9 cellular contexts compared by ENCODE assay signal in genomic region chr16:11310997-11311561, GRCh38. TPM values are rescaled to one million over a fixed set of nuclear protein-coding genes. Genes with fewer than 3 reads are reported as not detected.
DNase-seq lines count a peak whose midpoint lies in the region; ATAC-seq, FAIRE-seq and TF ChIP-seq lines count a peak whose summit lies in the region.
"Had no signal": no experiment of that assay in that cellular context is flagged by ENCODE, and none has a peak within 500 bp of the region (broad histone marks: within the 10 kb centered on the region; RNA-seq: fewer than 3 reads in every experiment).

No MANE protein-coding gene starts in this region.

- peak overlapping the region; percentile 59 for H3K4me3 Mint-ChIP-seq in activated CD8-positive, alpha-beta T cell treated with anti-CD3 and anti-CD28 coated beads, Interleukin-2, amount 10 ng/mL, durations not matched to agents 7 days and 5 days

- CTCF ChIA-PET in activated CD8-positive, alpha-beta T cell treated with anti-CD3 and anti-CD28 coated beads, Interleukin-2, amount 10 ng/mL, durations not matched to agents 7 days and 5 days (lab: Charles Lee): interaction anchor here (1.0 to 2.8 kb wide), 8 partner anchors 14 to 348 kb away, joined by 3 to 15 read pairs (median 6); partner anchors contain the start of gene SOCS1

- peaks cover 84% of the 10 kb centered on the region for H3K4me1 Mint-ChIP-seq in activated CD8-positive, alpha-beta T cell treated with anti-CD3 and anti-CD28 coated beads, Interleukin-2, amount 10 ng/mL, durations not matched to agents 7 days and 5 days (ENCODE audit: low read depth)

- H2AFZ ChIP-seq in ACC112 (ENCODE audit: low read length, unreplicated experiment): no peak overlapping the region

- no peaks in the 10 kb centered on the region for H3K36me3 ChIP-seq in ACC112 (ENCODE audit: insufficient read depth, low read length)

- peak; percentile 88 for DNase-seq in activated CD8-positive, alpha-beta T cell treated with anti-CD3 and anti-CD28 coated beads, Interleukin-2, amount 10 ng/mL, durations not matched to agents 7 days and 5 days
- DNase-seq in RCC 7860 (ENCODE audit: low spot score) (no peak), C1 segment of cervical spinal cord (lab: John Stamatoyannopoulos, UW) (no peak)
- DNase-seq: DMS79 had no signal

- H3K4me3 ChIP-seq in ACC112 (ENCODE audit: low read depth, low read length): no peak overlapping the region

- H3K36me3 Mint-ChIP-seq in activated CD8-positive, alpha-beta T cell treated with anti-CD3 and anti-CD28 coated beads, Interleukin-2, amount 10 ng/mL, durations not matched to agents 7 days and 5 days (ENCODE audit: low read depth): no peaks in the 10 kb centered on the region

- POLR2A ChIA-PET in activated CD8-positive, alpha-beta T cell treated with anti-CD3 and anti-CD28 coated beads, Interleukin-2, amount 10 ng/mL, durations not matched to agents 7 days and 5 days (lab: Charles Lee): interaction anchor here (0.5 to 3.4 kb wide), 10 partner anchors 14 to 236 kb away, joined by 3 to 23 read pairs (median 3); partner anchors contain the start of genes PRM3 and SOCS1

- H3K9me3 Mint-ChIP-seq in activated CD8-positive, alpha-beta T cell treated with anti-CD3 and anti-CD28 coated beads, Interleukin-2, amount 10 ng/mL, durations not matched to agents 7 days and 5 days (ENCODE audit: insufficient read depth): no peaks in the 10 kb centered on the region

- FAIRE-seq in RCC 7860 (lab: Jason Lieb, UNC): no peak

- H3K27me3 Mint-ChIP-seq in activated CD8-positive, alpha-beta T cell treated with anti-CD3 and anti-CD28 coated beads, Interleukin-2, amount 10 ng/mL, durations not matched to agents 7 days and 5 days (ENCODE audit: low read depth): peaks cover 3% of the 10 kb centered on the region

- H3K27ac Mint-ChIP-seq in activated CD8-positive, alpha-beta T cell treated with anti-CD3 and anti-CD28 coated beads, Interleukin-2, amount 10 ng/mL, durations not matched to agents 7 days and 5 days: peak overlapping the region; percentile 98

- H3K79me2 ChIP-seq in ACC112 (ENCODE audit: control insufficient read depth, insufficient read depth, low read length, unreplicated experiment): no peaks in the 10 kb centered on the region

- 0 out of 2 replicates have a peak overlapping the region, but pooled peaks have one; percentile 16 for H3K27ac ChIP-seq in ACC112 (ENCODE audit: low read depth, low read length)

- H3K4me1 ChIP-seq in ACC112 (ENCODE audit: control insufficient read depth, insufficient read depth, low read length, unreplicated experiment): peaks cover 29% of the 10 kb centered on the region

- H3K27me3 ChIP-seq in ACC112 (ENCODE audit: insufficient read depth, low read length): no peaks in the 10 kb centered on the region

- ATAC-seq in GM19043 (IDR thresholded peaks at IDR 0.05; ENCODE audit: low read depth, unreplicated experiment): peak; percentile 45
- peak; percentile 37 for ATAC-seq in HG03521 (IDR thresholded peaks at IDR 0.05; ENCODE audit: unreplicated experiment)
- ATAC-seq in activated CD8-positive, alpha-beta T cell treated with anti-CD3 and anti-CD28 coated beads, Interleukin-2, amount 10 ng/mL, durations not matched to agents 7 days and 5 days: peak; percentile 62
- no peak for ATAC-seq in SK-N-SH treated with all-trans-retinoic acid at 6 μM for 48 hours
- ATAC-seq in GM18498 (IDR thresholded peaks at IDR 0.05; ENCODE audit: unreplicated experiment): no peak

TF ChIP-seq in SK-N-SH treated with all-trans-retinoic acid at 6 μM for 48 hours, 23 proteins besides CTCF, POLR2A, EP300 and RAD21:
- no peak for TF ChIP-seq OSR1 (CRISPR knock-in tag; IDR thresholded peaks at IDR 0.05)
- no peak for TF ChIP-seq ZNF565 (CRISPR knock-in tag; conservative IDR thresholded peaks at IDR 0.05; ENCODE audit: low read depth)
- TF ChIP-seq ZFP3 (CRISPR knock-in tag; IDR thresholded peaks at IDR 0.05): no peak

RNA-seq across cellular contexts. Expression of gene PRM1, which starts 29.9 kb away (rescaled TPM):
- total RNA-seq in activated CD8-positive, alpha-beta T cell treated with anti-CD3 and anti-CD28 coated beads, Interleukin-2, amount 10 ng/mL, durations not matched to agents 7 days and 5 days: not detected

RNA-seq across cellular contexts. Expression of gene RMI2, which starts 34.2 kb away (rescaled TPM):
- 10 to 100 TPM; 65.6 to 67.0 TPM for total RNA-seq in activated CD8-positive, alpha-beta T cell treated with anti-CD3 and anti-CD28 coated beads, Interleukin-2, amount 10 ng/mL, durations not matched to agents 7 days and 5 days

RNA-seq across cellular contexts. Expression of gene PRM2, which starts 34.8 kb away (rescaled TPM):
- total RNA-seq in activated CD8-positive, alpha-beta T cell treated with anti-CD3 and anti-CD28 coated beads, Interleukin-2, amount 10 ng/mL, durations not matched to agents 7 days and 5 days: not detected

RNA-seq across cellular contexts. Expression of gene PRM3, which starts 37.6 kb away (rescaled TPM):
- total RNA-seq in activated CD8-positive, alpha-beta T cell treated with anti-CD3 and anti-CD28 coated beads, Interleukin-2, amount 10 ng/mL, durations not matched to agents 7 days and 5 days: not detected

RNA-seq across cellular contexts. Expression of gene TNP2, which starts 42.0 kb away (rescaled TPM):
- not detected for total RNA-seq in activated CD8-positive, alpha-beta T cell treated with anti-CD3 and anti-CD28 coated beads, Interleukin-2, amount 10 ng/mL, durations not matched to agents 7 days and 5 days

Comparison
In these comparisons a context has a peak if more than half of its experiments do, and no peak if none do; other contexts are left out.
1. ATAC-seq: peak in GM19043 (single experiment), HG03521 (single experiment) and activated CD8-positive, alpha-beta T cell treated with anti-CD3 and anti-CD28 coated beads, Interleukin-2, amount 10 ng/mL, durations not matched to agents 7 days and 5 days (single experiment); none in SK-N-SH treated with all-trans-retinoic acid at 6 μM for 48 hours (single experiment) and GM18498 (single experiment).